ENCODE assay signal across 8 cellular contexts in the genomic region with DNA sequence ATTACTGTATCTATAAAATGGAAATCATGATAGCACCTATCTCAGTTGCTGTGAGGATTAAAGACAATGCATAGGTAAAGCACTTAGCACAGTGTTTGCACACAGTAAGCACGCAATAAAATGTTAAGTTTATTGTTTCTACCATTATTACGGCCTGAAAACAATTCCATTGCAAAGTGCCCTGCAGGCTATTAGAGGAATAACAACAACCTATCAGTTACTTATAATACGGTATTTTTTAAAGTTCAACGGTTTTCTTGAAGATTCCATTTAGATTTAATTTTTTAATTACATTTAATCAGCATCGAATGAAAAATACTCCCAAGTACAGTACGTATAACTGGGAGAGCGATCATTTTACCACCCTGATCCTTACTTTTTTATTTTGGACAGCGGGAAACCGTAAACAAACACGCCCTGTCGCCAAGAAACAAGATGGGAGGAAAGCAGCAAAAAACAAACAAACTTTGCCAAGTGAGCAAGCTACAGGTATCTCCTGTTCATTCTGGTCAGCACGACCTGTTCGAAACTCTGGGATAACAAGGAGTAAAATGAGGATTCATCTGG. TPM values are rescaled to one million over a fixed set of nuclear protein-coding genes. Genes with fewer than 3 reads are reported as not detected.
DNase-seq lines count a peak whose midpoint lies in the region; ATAC-seq and TF ChIP-seq lines count a peak whose summit lies in the region.

No MANE protein-coding gene starts in this region.

- peak; percentile 33 for TF ChIP-seq CTCF in AG09309 (IDR thresholded peaks at IDR 0.05; ENCODE audit: control insufficient read depth, insufficient read depth, low read depth, low read length, missing control alignments)
- peak; percentile 15 for TF ChIP-seq CTCF in GM13977 (IDR thresholded peaks at IDR 0.05; ENCODE audit: extremely low read depth, insufficient read depth, missing control alignments)
- TF ChIP-seq CTCF in fibroblast of the aortic adventitia (IDR thresholded peaks at IDR 0.05; ENCODE audit: insufficient read depth, low read length): peak; percentile 57

- peaks cover 3% of the 10 kb centered on the region; the same call in 1 of the 2 replicates for H3K36me3 ChIP-seq in SJSA1

- no peaks in the 10 kb centered on the region for H3K9me3 ChIP-seq in SJSA1 (replicated peaks)

- in situ Hi-C loops in GM13977 (cut with MboI; ENCODE audit: low pct_unique_long_range_greater_than_20kb, low sequenced_read_pairs, unreplicated experiment): no loop called here

- DNase-seq in AG09309 (ENCODE audit: low read depth) (no peak), GM13977 (ENCODE audit: low spot score) (no peak), SJSA1 (ENCODE audit: low read depth in 1 of 2, low spot score in 2 of 2) (peak in 1 of 2 experiments; percentile 68), fibroblast of the aortic adventitia (ENCODE audit: low read depth) (no peak), retina (peak; percentile 17), hepatic stellate cell (ENCODE audit: low spot score) (no peak)
- DNase-seq in activated CD4-positive, alpha-beta T cell treated with anti-CD3 and anti-CD28 coated beads, Interleukin-2, amount 50 U/mL, for 4 hours: no peak

- peak overlapping the region; percentile 95 for H3K27ac ChIP-seq in SJSA1

- no peaks in the 10 kb centered on the region for H3K27me3 ChIP-seq in SJSA1 (replicated peaks)

- no peaks in the 10 kb centered on the region for H3K4me1 ChIP-seq in SJSA1 (replicated peaks)

- ATAC-seq in HG02885 (IDR thresholded peaks at IDR 0.05; ENCODE audit: poor library complexity, unreplicated experiment): peak; percentile 21

- H3K4me3 ChIP-seq in AG09309 (ENCODE audit: control insufficient read depth, low read depth, low read length) (peak overlapping the region; percentile 84), SJSA1 (peak overlapping the region; percentile 87), fibroblast of the aortic adventitia (ENCODE audit: low read depth, low read length) (peak overlapping the region; percentile 82)

RNA-seq across cellular contexts. Expression of a gene that starts 0.9 kb away (rescaled TPM):
- 4.0 and 6.0 TPM in 2 replicates for total RNA-seq in SJSA1 (2014; rRNA removed; shearing (Covaris generic))
- total RNA-seq in fibroblast of the aortic adventitia (ENCODE audit: low replicate concordance): 7.1 and 24.8 TPM in 2 replicates
